In genomic region chr4:2809610-2810180, GRCh38 we compare ENCODE assay signal across 14 cellular contexts. TPM values are rescaled to one million over a fixed set of nuclear protein-coding genes. Genes with fewer than 3 reads are reported as not detected.
DNase-seq lines count a peak whose midpoint lies in the region; ATAC-seq and TF ChIP-seq lines count a peak whose summit lies in the region.
"Had no signal": no experiment of that assay in that cellular context is flagged by ENCODE, and none has a peak within 500 bp of the region (broad histone marks: within the 10 kb centered on the region; RNA-seq: fewer than 3 reads in every experiment).

No MANE protein-coding gene starts in this region.

- H3K9me3 ChIP-seq in upper lobe of right lung, result no peaks in the 10 kb centered on the region
- H3K9me3 ChIP-seq in HAP-1, result no peaks in the 10 kb centered on the region
- H3K9me3 ChIP-seq: prostate gland had no signal

- intact Hi-C loops in upper lobe of right lung (cut with DNase I), result no loop called here

- TF ChIP-seq CTCF in VCaP (conservative IDR thresholded peaks at IDR 0.05), result no peak
- no peak for TF ChIP-seq CTCF in upper lobe of right lung (IDR thresholded peaks at IDR 0.05)

- H3K27me3 ChIP-seq in upper lobe of right lung (no peaks in the 10 kb centered on the region), HAP-1 (ENCODE audit: low read depth) (no peaks in the 10 kb centered on the region)

- H3K9me3 Mint-ChIP-seq in stimulated activated naive CD8-positive, alpha-beta T cell treated with anti-CD3 and anti-CD28 coated beads, Interleukin-15, amount 100 ng/mL, for 72 hours, result no peaks in the 10 kb centered on the region
- no peaks in the 10 kb centered on the region for H3K9me3 Mint-ChIP-seq in memory B cell
- H3K9me3 Mint-ChIP-seq: activated B cell treated with CpG ODN at 0.5 μM for 24 hours; activated naive CD4-positive, alpha-beta T cell treated with anti-CD3 and anti-CD28 coated beads, Interleukin-2, amount 50 U/mL, for 72 hours; effector memory CD8-positive, alpha-beta T cell had no signal

- peaks cover 51% of the 10 kb centered on the region for H3K4me1 Mint-ChIP-seq in stimulated activated naive CD8-positive, alpha-beta T cell treated with anti-CD3 and anti-CD28 coated beads, Interleukin-15, amount 100 ng/mL, for 72 hours
- H3K4me1 Mint-ChIP-seq in memory B cell, result peaks cover 73% of the 10 kb centered on the region

- H3K36me3 Mint-ChIP-seq in memory B cell, result no peaks in the 10 kb centered on the region

- no peak for ATAC-seq in stimulated activated naive CD8-positive, alpha-beta T cell treated with anti-CD3 and anti-CD28 coated beads, Interleukin-15, amount 100 ng/mL, for 72 hours
- ATAC-seq in stimulated activated naive CD8-positive, alpha-beta T cell treated with anti-CD3 and anti-CD28 coated beads, Interleukin-15, Interleukin-2, amounts not matched to agents 100 U/mL and 50 U/mL, for 24 hours, result no peak
- ATAC-seq in memory B cell (ENCODE audit: low read depth) (no peak), upper lobe of right lung (no peak)
- ATAC-seq: activated naive CD4-positive, alpha-beta T cell treated with anti-CD3 and anti-CD28 coated beads, Interleukin-2, amount 50 U/mL, for 72 hours; effector memory CD8-positive, alpha-beta T cell had no signal

- H3K36me3 ChIP-seq in upper lobe of right lung (no peaks in the 10 kb centered on the region), HAP-1 (replicated peaks) (no peaks in the 10 kb centered on the region)
- H3K36me3 ChIP-seq: prostate gland had no signal

- H3K4me1 ChIP-seq in upper lobe of right lung (peaks cover 75% of the 10 kb centered on the region), HAP-1 (peaks cover 9% of the 10 kb centered on the region)

- H3K27me3 Mint-ChIP-seq in stimulated activated naive CD8-positive, alpha-beta T cell treated with anti-CD3 and anti-CD28 coated beads, Interleukin-15, amount 100 ng/mL, for 72 hours, result no peaks in the 10 kb centered on the region
- no peaks in the 10 kb centered on the region for H3K27me3 Mint-ChIP-seq in memory B cell
- H3K27me3 Mint-ChIP-seq: activated B cell treated with CpG ODN at 0.5 μM for 24 hours; effector memory CD8-positive, alpha-beta T cell had no signal

- no peak overlapping the region for H3K4me3 ChIP-seq in upper lobe of right lung
- H3K4me3 ChIP-seq in HAP-1, result no peak overlapping the region
- H3K4me3 ChIP-seq: prostate gland had no signal

- H3K27ac ChIP-seq in VCaP (peak overlapping the region; percentile 84; the same call in 1 of the 2 replicates), upper lobe of right lung (peak overlapping the region; percentile 90)
- H3K27ac ChIP-seq: prostate gland had no signal

- H3K4me3 Mint-ChIP-seq in stimulated activated naive CD8-positive, alpha-beta T cell treated with anti-CD3 and anti-CD28 coated beads, Interleukin-15, amount 100 ng/mL, for 72 hours, result no peak overlapping the region
- no peak overlapping the region for H3K4me3 Mint-ChIP-seq in memory B cell
- H3K4me3 Mint-ChIP-seq: activated B cell treated with CpG ODN at 0.5 μM for 24 hours; effector memory CD8-positive, alpha-beta T cell had no signal

- peak overlapping the region; percentile 36 to 55 for H3K27ac Mint-ChIP-seq in stimulated activated naive CD8-positive, alpha-beta T cell treated with anti-CD3 and anti-CD28 coated beads, Interleukin-15, amount 100 ng/mL, for 72 hours
- H3K27ac Mint-ChIP-seq in memory B cell, result peak overlapping the region; percentile 48
- H3K27ac Mint-ChIP-seq: activated naive CD4-positive, alpha-beta T cell treated with anti-CD3 and anti-CD28 coated beads, Interleukin-2, amount 50 U/mL, for 72 hours had no signal

- in situ Hi-C loops in HAP-1 (cut with MboI; ENCODE audit: low sequenced_read_pairs), result no loop called here

- no peak for DNase-seq in stimulated activated naive CD8-positive, alpha-beta T cell treated with anti-CD3 and anti-CD28 coated beads, Interleukin-15, amount 100 ng/mL, for 72 hours
- DNase-seq in stimulated activated naive CD8-positive, alpha-beta T cell treated with anti-CD3 and anti-CD28 coated beads, Interleukin-15, Interleukin-2, amounts not matched to agents 100 U/mL and 50 U/mL, for 24 hours, result no peak
- DNase-seq in memory B cell (ENCODE audit: low spot score in 2 of 2), result no peak
- DNase-seq in upper lobe of right lung, result no peak
- DNase-seq in GM19240 (ENCODE audit: insufficient read length, low spot score), result no peak
- DNase-seq in HAP-1 (ENCODE audit: low spot score in 2 of 2), result no peak
- no peak for DNase-seq in DMS114 treated with DMSO at 0.1 percent for 48 hours (lab: John Stamatoyannopoulos, UW; ENCODE audit: unreplicated experiment)
- DNase-seq: activated B cell treated with CpG ODN at 0.5 μM for 24 hours; effector memory CD8-positive, alpha-beta T cell; NCI-H2107; NCI-H748 treated with DMSO at 0.1 percent for 48 hours had no signal

RNA-seq across cellular contexts. Expression of gene SH3BP2, which starts 16.8 kb away (rescaled TPM):
- 99.0 TPM for total RNA-seq in upper lobe of right lung

RNA-seq across cellular contexts. Expression of gene ADD1, which starts 33.9 kb away (rescaled TPM):
- 286 TPM for total RNA-seq in upper lobe of right lung

RNA-seq across cellular contexts. Expression of gene TNIP2, which starts 53.6 kb away (rescaled TPM):
- 43.4 TPM for total RNA-seq in upper lobe of right lung
